22 cellular contexts compared by ENCODE assay signal in the genomic region with DNA sequence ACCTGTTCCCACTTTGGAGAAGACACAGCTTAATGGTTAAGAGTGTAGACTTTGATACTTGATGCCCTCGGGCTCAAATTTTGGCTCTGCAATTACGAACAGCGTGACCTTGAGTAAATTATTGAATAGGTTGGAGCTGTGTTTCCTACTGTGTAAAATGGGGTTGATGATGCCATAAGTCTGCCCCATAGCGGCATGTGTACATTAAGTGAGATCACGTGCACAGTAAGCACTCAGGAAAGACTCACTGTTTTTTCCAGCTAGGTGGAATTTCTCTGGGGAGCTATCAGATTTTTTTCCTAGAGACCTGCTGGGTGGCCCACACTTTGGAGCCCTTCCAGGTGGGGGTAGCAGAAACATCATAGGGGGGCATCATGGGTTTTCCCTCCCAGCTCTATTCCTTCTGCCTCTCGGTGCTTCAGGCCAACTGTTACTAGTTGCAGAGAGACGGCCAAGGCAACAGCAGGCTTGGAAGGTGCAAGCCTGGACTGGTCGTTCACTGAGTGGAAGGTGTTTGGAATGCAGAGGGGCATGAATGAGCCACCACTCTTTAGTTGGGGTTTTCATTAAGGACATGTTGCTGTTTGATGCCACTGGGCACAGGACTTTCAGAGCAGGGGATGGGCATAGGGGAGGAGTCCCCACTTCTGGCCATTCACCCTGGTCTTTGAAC.
DNase-seq lines count a peak whose midpoint lies in the region; ATAC-seq, FAIRE-seq and TF ChIP-seq lines count a peak whose summit lies in the region.
"Had no signal": no experiment of that assay in that cellular context is flagged by ENCODE, and none has a peak within 500 bp of the region (broad histone marks: within the 10 kb centered on the region; RNA-seq: fewer than 3 reads in every experiment).

No MANE protein-coding gene starts in this region.

- ATAC-seq in HG03521 (IDR thresholded peaks at IDR 0.05; ENCODE audit: unreplicated experiment), result no peak
- ATAC-seq: activated T-cell treated with anti-CD3 and anti-CD28 coated beads, Interleukin-2, amount 50 U/mL, for 4 hours had no signal

- no peaks in the 10 kb centered on the region for H3K9me1 ChIP-seq in keratinocyte (ENCODE audit: control insufficient read depth, extremely low read depth, insufficient read depth, low read length)

- intact Hi-C loops in ascending aorta (cut with DNase I), result no loop called here

- H3K36me3 ChIP-seq in keratinocyte (ENCODE audit: control insufficient read depth in 2 of 2, extremely low read depth in 1 of 2, insufficient read depth in 2 of 2, low read length in 2 of 2), result no peaks in the 10 kb centered on the region
- no peaks in the 10 kb centered on the region for H3K36me3 ChIP-seq in ascending aorta
- H3K36me3 ChIP-seq: adrenal gland, stomach, transverse colon had no signal

- TF ChIP-seq CTCF in keratinocyte (optimal IDR thresholded peaks at IDR 0.05 in 1 of 3, IDR thresholded peaks at IDR 0.05 in 1 of 3, conservative IDR thresholded peaks at IDR 0.05 in 1 of 3; ENCODE audit: extremely low read depth in 1 of 3, insufficient read depth in 2 of 3, low read length in 3 of 3), result peak in 1 of 3 experiments; percentile 4
- no peak for TF ChIP-seq CTCF in ascending aorta (IDR thresholded peaks at IDR 0.05)

- peak; percentile 29 for DNase-seq in DMS79 treated with DMSO at 0.1 percent for 48 hours (lab: John Stamatoyannopoulos, UW)
- no peak for DNase-seq in DMS79 (lab: John Stamatoyannopoulos, UW)
- DNase-seq in NCI-H1694 (lab: John Stamatoyannopoulos, UW), result peak; percentile 97
- peak; percentile 99 for DNase-seq in NCI-H69 (lab: John Stamatoyannopoulos, UW)
- no peak for DNase-seq in keratinocyte (ENCODE audit: low read depth, low spot score)
- DNase-seq in anterior cingulate cortex (lab: John Stamatoyannopoulos, UW), result no peak
- DNase-seq in ascending aorta (ENCODE audit: low spot score in 2 of 2), result no peak
- DNase-seq: activated CD4-positive, alpha-beta T cell treated with anti-CD3 and anti-CD28 coated beads for 48 hours; activated T-cell treated with anti-CD3 and anti-CD28 coated beads, Interleukin-2, amount 50 U/mL, for 4 hours; adrenal gland; CD4-positive, CD25-positive, alpha-beta regulatory T cell; NCI-H187; NCI-H526; RPMI8226; SK-N-SH; stomach; transverse colon had no signal

- dilution Hi-C loops in keratinocyte (cut with MboI; ENCODE audit: extremely low pct_ligation_motif_present, low sequenced_read_pairs), result no loop called here

- peak overlapping the region; percentile 39 for H3K27ac ChIP-seq in keratinocyte (ENCODE audit: control insufficient read depth, insufficient read depth, low read length)
- H3K27ac ChIP-seq in ascending aorta, result no peak overlapping the region
- H3K27ac ChIP-seq: 22Rv1, adrenal gland, coronary artery, stomach, transverse colon, VCaP had no signal

- no peaks in the 10 kb centered on the region for H3K9me3 ChIP-seq in keratinocyte (ENCODE audit: control insufficient read depth, low read depth, low read length)
- no peaks in the 10 kb centered on the region for H3K9me3 ChIP-seq in ascending aorta
- H3K9me3 ChIP-seq: adrenal gland, SK-N-SH, stomach, transverse colon had no signal

- H3K79me2 ChIP-seq in keratinocyte (ENCODE audit: control insufficient read depth, insufficient read depth, low read length), result no peaks in the 10 kb centered on the region

- H3K27me3 ChIP-seq in keratinocyte (ENCODE audit: control insufficient read depth, extremely low read depth, insufficient read depth, low read length), result no peaks in the 10 kb centered on the region
- no peaks in the 10 kb centered on the region for H3K27me3 ChIP-seq in ascending aorta
- H3K27me3 ChIP-seq: adrenal gland, transverse colon had no signal

- peak overlapping the region in 1 of 3 experiments; percentile 11 for H3K4me3 ChIP-seq in keratinocyte (ENCODE audit: control insufficient read depth in 2 of 3, extremely low read depth in 1 of 3, insufficient read depth in 2 of 3, low read depth in 1 of 3, low read length in 3 of 3)
- H3K4me3 ChIP-seq in ascending aorta, result no peak overlapping the region
- H3K4me3 ChIP-seq: adrenal gland, coronary artery, stomach, transverse colon had no signal

- FAIRE-seq in keratinocyte (lab: Jason Lieb, UNC), result peak; percentile 96
- FAIRE-seq: GM18507 had no signal

- H3K4me1 ChIP-seq in keratinocyte (ENCODE audit: control insufficient read depth, extremely low read depth, insufficient read depth, low read length) (peaks cover 41% of the 10 kb centered on the region), ascending aorta (peaks cover 0 to 5% of the 10 kb centered on the region in 2 donors)

- H3K9ac ChIP-seq in keratinocyte (ENCODE audit: control insufficient read depth, extremely low read depth, insufficient read depth, low read length), result no peak overlapping the region
- H3K9ac ChIP-seq: SK-N-SH had no signal

- H2AFZ ChIP-seq in keratinocyte (ENCODE audit: control insufficient read depth, low read length), result no peak overlapping the region

- H3K4me2 ChIP-seq in keratinocyte (ENCODE audit: control insufficient read depth, extremely low read depth, insufficient read depth, low read depth, low read length), result peak overlapping the region; percentile 63
- H3K4me2 ChIP-seq: SK-N-SH had no signal

- H4K20me1 ChIP-seq in keratinocyte (ENCODE audit: control insufficient read depth, extremely low read depth, insufficient read depth, low read length), result no peaks in the 10 kb centered on the region

Comparison
In these comparisons a context has a peak if more than half of its experiments do, and no peak if none do; other contexts are left out.
1. DNase-seq: peak in DMS79 treated with DMSO at 0.1 percent for 48 hours (single experiment), NCI-H1694 (single experiment) and NCI-H69 (single experiment); none in DMS79 (single experiment), keratinocyte (single experiment), anterior cingulate cortex (0 of 58) and ascending aorta (0 of 2).